Comparison of ENCODE assay signal across 8 cellular contexts in the genomic region with DNA sequence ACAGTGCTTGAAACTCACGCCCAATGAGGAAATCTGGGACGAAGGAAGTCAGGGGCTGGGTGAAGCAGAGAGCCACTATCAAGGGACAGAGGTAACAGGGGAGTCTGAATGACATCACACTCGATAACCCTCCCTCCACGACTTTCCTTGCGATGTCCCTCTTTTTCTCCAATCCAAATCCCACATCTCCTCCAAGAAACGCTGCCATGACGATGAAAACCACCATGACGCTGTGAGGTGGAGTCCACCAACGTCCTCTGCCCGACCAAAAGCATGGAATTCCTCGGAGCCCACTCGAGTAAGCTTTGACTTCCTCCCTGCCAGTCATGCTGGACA. TPM values are rescaled to one million over a fixed set of nuclear protein-coding genes. Genes with fewer than 3 reads are reported as not detected.
A peak's percentile ranks its signal among the peaks of the same experiment; 100 is the strongest.
DNase-seq lines count a peak whose midpoint lies in the region; ATAC-seq and TF ChIP-seq lines count a peak whose summit lies in the region.

No MANE protein-coding gene starts in this region.

- TF ChIP-seq CTCF in OCI-LY1 (IDR thresholded peaks at IDR 0.05; ENCODE audit: low read length) (no peak), endothelial cell (IDR thresholded peaks at IDR 0.05; ENCODE audit: unreplicated experiment) (no peak), neutrophil (IDR thresholded peaks at IDR 0.05) (no peak)

- H3K9me3 Mint-ChIP-seq in CD4-positive, CD25-positive, alpha-beta regulatory T cell = peaks cover 0 to 2% (median 0%) of the 10 kb centered on the region in 7 donors
- H3K9me3 Mint-ChIP-seq in endothelial cell (ENCODE audit: unreplicated experiment) = no peaks in the 10 kb centered on the region

- H3K79me2 ChIP-seq in OCI-LY1 (ENCODE audit: insufficient read depth, low read length) = peaks cover 40% of the 10 kb centered on the region

- peak overlapping the region; percentile 95 for H3K9ac ChIP-seq in OCI-LY1 (ENCODE audit: low read length)

- H3K4me2 ChIP-seq in OCI-LY1 (ENCODE audit: low read length) = peak overlapping the region; percentile 96

- H3K27ac Mint-ChIP-seq in CD4-positive, CD25-positive, alpha-beta regulatory T cell = peak overlapping the region; percentile 72 to 94 (median 90)
- peak overlapping the region; percentile 99 for H3K27ac Mint-ChIP-seq in endothelial cell (ENCODE audit: unreplicated experiment)

- H3K4me3 Mint-ChIP-seq in CD4-positive, CD25-positive, alpha-beta regulatory T cell = peak overlapping the region; percentile 89 to 93 (median 92)
- peak overlapping the region; percentile 97 for H3K4me3 Mint-ChIP-seq in endothelial cell (ENCODE audit: unreplicated experiment)

- peaks cover 4% of the 10 kb centered on the region for H3K27me3 Mint-ChIP-seq in CD4-positive, CD25-positive, alpha-beta regulatory T cell
- H3K27me3 Mint-ChIP-seq in endothelial cell (ENCODE audit: unreplicated experiment) = peaks cover 40% of the 10 kb centered on the region

- H3K9me3 ChIP-seq in CD4-positive, CD25-positive, alpha-beta regulatory T cell (ENCODE audit: control insufficient read depth in 2 of 2, low read length in 2 of 2) = no peaks in the 10 kb centered on the region
- no peaks in the 10 kb centered on the region for H3K9me3 ChIP-seq in OCI-LY1 (ENCODE audit: low read length)
- H3K9me3 ChIP-seq in neutrophil = no peaks in the 10 kb centered on the region

- H3K27me3 ChIP-seq in CD4-positive, CD25-positive, alpha-beta regulatory T cell (ENCODE audit: control insufficient read depth, insufficient read depth, low read length) = no peaks in the 10 kb centered on the region
- H3K27me3 ChIP-seq in OCI-LY1 (ENCODE audit: insufficient read depth, low read length) (no peaks in the 10 kb centered on the region), neutrophil (peaks cover 12% of the 10 kb centered on the region)

- no peaks in the 10 kb centered on the region for H3K9me2 ChIP-seq in OCI-LY1 (ENCODE audit: low read depth, low read length)

- H3K4me3 ChIP-seq in CD4-positive, CD25-positive, alpha-beta regulatory T cell (ENCODE audit: low read depth, low read length) = peak overlapping the region; percentile 90
- peak overlapping the region; percentile 98 for H3K4me3 ChIP-seq in OCI-LY1 (ENCODE audit: low read depth, low read length, poor library complexity, severe bottlenecking)
- peak overlapping the region; percentile 83 to 86 for H3K4me3 ChIP-seq in neutrophil (ENCODE audit: low read depth in 1 of 2, low read length in 1 of 2)

- peaks cover 73% of the 10 kb centered on the region for H3K4me1 ChIP-seq in CD4-positive, CD25-positive, alpha-beta regulatory T cell (ENCODE audit: control insufficient read depth, insufficient read depth, low read length, poor library complexity, severe bottlenecking)
- peaks cover 45% of the 10 kb centered on the region for H3K4me1 ChIP-seq in OCI-LY1 (ENCODE audit: insufficient read depth, low read length, severe bottlenecking)
- peaks cover 44 to 48% of the 10 kb centered on the region in 2 experiments for H3K4me1 ChIP-seq in neutrophil (ENCODE audit: control insufficient read depth in 1 of 2, insufficient read depth in 1 of 2, low read depth in 1 of 2, low read length in 1 of 2)

- no peaks in the 10 kb centered on the region for H4K20me1 ChIP-seq in OCI-LY1 (ENCODE audit: insufficient read depth, low read length)

- H3K36me3 Mint-ChIP-seq in CD4-positive, CD25-positive, alpha-beta regulatory T cell = peaks cover 6% of the 10 kb centered on the region
- peaks cover 18% of the 10 kb centered on the region for H3K36me3 Mint-ChIP-seq in endothelial cell (ENCODE audit: low read depth, unreplicated experiment)

- H3K4me1 Mint-ChIP-seq in CD4-positive, CD25-positive, alpha-beta regulatory T cell = peaks cover 0 to 71% (median 21%) of the 10 kb centered on the region in 4 donors
- H3K4me1 Mint-ChIP-seq in endothelial cell (ENCODE audit: unreplicated experiment) = peaks cover 15% of the 10 kb centered on the region

- no peaks in the 10 kb centered on the region for H3F3A ChIP-seq in OCI-LY1 (ENCODE audit: insufficient read depth, low read length)

- no peak overlapping the region for H2AFZ ChIP-seq in OCI-LY1 (ENCODE audit: low read length)

- H3K36me3 ChIP-seq in CD4-positive, CD25-positive, alpha-beta regulatory T cell (ENCODE audit: control insufficient read depth, insufficient read depth, low read length) = peaks cover 6% of the 10 kb centered on the region
- H3K36me3 ChIP-seq in OCI-LY1 (ENCODE audit: insufficient read depth, low read length) (peaks cover 8% of the 10 kb centered on the region; the same call in 1 of the 2 replicates), neutrophil (peaks cover 15% of the 10 kb centered on the region)

- H3K27ac ChIP-seq in CD4-positive, CD25-positive, alpha-beta regulatory T cell (ENCODE audit: insufficient read depth, low read length, poor library complexity, severe bottlenecking) = peak overlapping the region; percentile 96
- no peak overlapping the region for H3K27ac ChIP-seq in OCI-LY1 (ENCODE audit: low read depth, low read length, poor library complexity, severe bottlenecking)
- H3K27ac ChIP-seq in neutrophil = peak overlapping the region; percentile 99

- no peak for DNase-seq in CD4-positive, CD25-positive, alpha-beta regulatory T cell
- DNase-seq in endothelial cell (ENCODE audit: low spot score) = no peak
- DNase-seq in stimulated activated naive CD4-positive, alpha-beta T cell treated with Interleukin-2 at 50 U/mL for 16 hours (lab: John Stamatoyannopoulos, UW) = no peak
- no peak for DNase-seq in globus pallidus (ENCODE audit: low spot score)
- DNase-seq in DMS79 (lab: John Stamatoyannopoulos, UW) = no peak

- no peak for ATAC-seq in CD4-positive, CD25-positive, alpha-beta regulatory T cell (ENCODE audit: low read depth in 2 of 2)
- no peak for ATAC-seq in GM18909 (IDR thresholded peaks at IDR 0.05; ENCODE audit: poor library complexity, unreplicated experiment)

RNA-seq across cellular contexts. Expression of gene REXO1, which starts 1.0 kb away (rescaled TPM):
- total RNA-seq in CD4-positive, CD25-positive, alpha-beta regulatory T cell = 103 TPM
- 1 to 10 TPM; 2.5 to 5.5 (median 3.6) TPM for polyA plus RNA-seq in CD4-positive, CD25-positive, alpha-beta regulatory T cell
- 48.1 TPM for total RNA-seq in endothelial cell (ENCODE audit: unreplicated experiment)

RNA-seq across cellular contexts. Expression of gene KLF16, which starts 16.1 kb away (rescaled TPM):
- total RNA-seq in CD4-positive, CD25-positive, alpha-beta regulatory T cell = 40.6 TPM
- polyA plus RNA-seq in CD4-positive, CD25-positive, alpha-beta regulatory T cell = under 1 TPM; 0.28 to 0.86 (median 0.59) TPM
- 19.9 TPM for total RNA-seq in endothelial cell (ENCODE audit: unreplicated experiment)

RNA-seq across cellular contexts. Expression of gene ATP8B3, which starts 35.2 kb away (rescaled TPM):
- 12.2 TPM for total RNA-seq in CD4-positive, CD25-positive, alpha-beta regulatory T cell
- polyA plus RNA-seq in CD4-positive, CD25-positive, alpha-beta regulatory T cell = 1 to 10 TPM; 1.1 to 3.8 (median 2.6) TPM
- total RNA-seq in endothelial cell (ENCODE audit: unreplicated experiment) = 0.69 TPM

RNA-seq across cellular contexts. Expression of gene ABHD17A, which starts 38.0 kb away (rescaled TPM):
- total RNA-seq in CD4-positive, CD25-positive, alpha-beta regulatory T cell = 148 TPM
- polyA plus RNA-seq in CD4-positive, CD25-positive, alpha-beta regulatory T cell = 100 to 1,000 TPM; 139 to 202 (median 159) TPM
- 283 TPM for total RNA-seq in endothelial cell (ENCODE audit: unreplicated experiment)

RNA-seq across cellular contexts. Expression of gene ADAT3, which starts 57.9 kb away (rescaled TPM):
- 6.9 TPM for total RNA-seq in CD4-positive, CD25-positive, alpha-beta regulatory T cell
- 1 to 10 TPM; 4.4 to 8.8 (median 6.0) TPM for polyA plus RNA-seq in CD4-positive, CD25-positive, alpha-beta regulatory T cell
- 10.5 TPM for total RNA-seq in endothelial cell (ENCODE audit: unreplicated experiment)
